11 cellular contexts compared by ENCODE assay signal in the genomic region with DNA sequence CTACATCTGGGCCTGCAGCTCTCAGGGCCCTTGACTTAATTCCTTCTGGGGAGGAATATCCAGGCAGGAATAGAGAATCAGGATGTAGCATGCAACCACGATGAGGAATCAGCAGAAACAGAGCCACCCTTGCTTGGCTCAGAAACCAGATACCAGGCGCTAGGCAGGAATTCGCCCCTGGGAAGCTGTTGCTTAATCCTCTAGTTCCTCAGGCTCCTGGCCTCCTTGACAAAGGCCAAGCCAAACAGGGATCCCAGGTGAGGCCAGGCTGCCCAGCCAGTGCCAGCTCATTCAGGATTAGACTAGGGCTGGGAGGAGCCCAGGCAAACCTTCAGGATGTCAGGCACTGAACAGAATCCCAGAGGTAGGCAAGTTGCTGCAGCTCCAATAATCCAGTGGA. TPM values are rescaled to one million over a fixed set of nuclear protein-coding genes. Genes with fewer than 3 reads are reported as not detected.
A peak's percentile ranks its signal among the peaks of the same experiment; 100 is the strongest.
DNase-seq lines count a peak whose midpoint lies in the region; ATAC-seq, FAIRE-seq and TF ChIP-seq lines count a peak whose summit lies in the region.
"Had no signal": no experiment of that assay in that cellular context is flagged by ENCODE, and none has a peak within 500 bp of the region (broad histone marks: within the 10 kb centered on the region; RNA-seq: fewer than 3 reads in every experiment).

No MANE protein-coding gene starts in this region.

- H4K8ac ChIP-seq in H1 (ENCODE audit: extremely low read depth, insufficient read depth, low read length) (no peak overlapping the region), mesenchymal stem cell (ENCODE audit: low read length) (peak overlapping the region; percentile 29)

- H3K4me1 Mint-ChIP-seq in naive thymus-derived CD4-positive, alpha-beta T cell: peaks cover 0 to 17% (median 12%) of the 10 kb centered on the region in 7 donors

- H3K36me3 Mint-ChIP-seq in naive thymus-derived CD4-positive, alpha-beta T cell: peaks cover 0 to 2% (median 0%) of the 10 kb centered on the region in 5 donors
- H3K36me3 Mint-ChIP-seq: brain; CD4-positive, alpha-beta memory T cell had no signal

- no peak for TF ChIP-seq RAD21 in H1 (IDR thresholded peaks at IDR 0.05 in 1 of 2, conservative IDR thresholded peaks at IDR 0.05 in 1 of 2; ENCODE audit: low read depth in 2 of 2, low read length in 2 of 2)

- H3K27me3 Mint-ChIP-seq in naive thymus-derived CD4-positive, alpha-beta T cell: peaks cover 0 to 2% (median 0%) of the 10 kb centered on the region in 5 donors
- H3K27me3 Mint-ChIP-seq: activated B cell treated with CpG ODN at 0.5 μM for 24 hours; CD4-positive, alpha-beta memory T cell had no signal

- no peaks in the 10 kb centered on the region for H3K9me2 ChIP-seq in MM.1S (replicated peaks; ENCODE audit: insufficient read depth, low read length)

- no peak overlapping the region for H2BK20ac ChIP-seq in H1 (ENCODE audit: low read length)

- H2BK5ac ChIP-seq in H1 (ENCODE audit: low read depth, low read length) (no peak overlapping the region; the same call in 1 of the 2 replicates), mesenchymal stem cell (ENCODE audit: low read depth, low read length, poor library complexity, severe bottlenecking) (no peak overlapping the region)

- no peak overlapping the region for H3K14ac ChIP-seq in H1 (ENCODE audit: insufficient read length)
- H3K14ac ChIP-seq in mesenchymal stem cell (ENCODE audit: low read length in 2 of 2): no peak overlapping the region

- peak overlapping the region; percentile 4; the same call in 1 of the 2 replicates for H2BK15ac ChIP-seq in H1 (ENCODE audit: low read length)
- H2BK15ac ChIP-seq in mesenchymal stem cell (ENCODE audit: low read depth, poor library complexity, severe bottlenecking): no peak overlapping the region

- H4K91ac ChIP-seq in H1 (replicated peaks; ENCODE audit: insufficient read length, low read length) (no peak overlapping the region), mesenchymal stem cell (ENCODE audit: low read length) (peak overlapping the region; percentile 52)

- CTCF ChIA-PET in AG04449 (lab: Yijun Ruan, JAX): interaction anchor here (0.8 to 2.7 kb wide), 7 partner anchors 10 to 58 kb away, joined by 3 to 7 read pairs (median 3); no protein-coding TSS in a partner anchor
- CTCF ChIA-PET in H1 (lab: Charles Lee; ENCODE audit: partially characterized antibody): interaction anchor here (0.8 to 1.8 kb wide), 5 partner anchors 10 to 112 kb away, joined by 3 to 5 read pairs (median 4); no protein-coding TSS in a partner anchor
- CTCF ChIA-PET in naive thymus-derived CD4-positive, alpha-beta T cell (lab: Charles Lee): no interaction called here

- TF ChIP-seq POLR2A in H1 (IDR thresholded peaks at IDR 0.05; ENCODE audit: control extremely low read depth in 1 of 2, low read depth in 2 of 2, low read length in 2 of 2): no peak

- H3K79me2 ChIP-seq in H1 (ENCODE audit: control insufficient read depth in 1 of 2, insufficient read depth in 2 of 2, low read length in 2 of 2) (no peaks in the 10 kb centered on the region), MM.1S (ENCODE audit: low read length) (no peaks in the 10 kb centered on the region)

- no peak for TF ChIP-seq EP300 in H1 (IDR thresholded peaks at IDR 0.05; ENCODE audit: borderline replicate concordance in 1 of 2, low read depth in 2 of 2, low read length in 2 of 2)

- H2AFZ ChIP-seq in H1 (ENCODE audit: low read length): 0 out of 2 replicates have a peak overlapping the region, but pooled peaks have one; percentile 2
- no peak overlapping the region for H2AFZ ChIP-seq in mesenchymal stem cell (ENCODE audit: low read depth, low read length)
- no peak overlapping the region for H2AFZ ChIP-seq in MM.1S (ENCODE audit: low read length)

- H3K27ac Mint-ChIP-seq in naive thymus-derived CD4-positive, alpha-beta T cell: peak overlapping the region in 1 of 9 donors; percentile 60
- H3K27ac Mint-ChIP-seq: activated B cell treated with CpG ODN at 0.5 μM for 24 hours had no signal

- no peak for ATAC-seq in naive thymus-derived CD4-positive, alpha-beta T cell
- ATAC-seq in GM21528 (IDR thresholded peaks at IDR 0.05; ENCODE audit: low FRiP score, unreplicated experiment): no peak

- 82% methylated on average over 3 of the region's 3 CpGs; no CpG with 5 or more reads in 1 of the 2 experiments for WGBS in H1 (ENCODE audit: extremely low coverage in 1 of 2, insufficient coverage in 1 of 2, insufficient read length in 1 of 2, insufficient replicate concordance in 2 of 2, low coverage in 1 of 2, low lambda C conversion rate in 2 of 2, missing lambda C conversion rate in 1 of 2), 2 experiments
- WGBS in mesenchymal stem cell: 56% methylated on average over 3 of the region's 3 CpGs

- H3K23me2 ChIP-seq in H1 (ENCODE audit: low read depth, low read length): peaks cover 3% of the 10 kb centered on the region

- FAIRE-seq in H1 (lab: Jason Lieb, UNC): no peak

- POLR2A ChIA-PET in AG04449 (lab: Yijun Ruan, JAX) (interaction anchor here (1.8 kb wide), 1 partner anchor 66 kb away, joined by 5 read pairs; no protein-coding TSS in a partner anchor), H1 (lab: Charles Lee; ENCODE audit: partially characterized antibody) (interaction anchor here (1.1 kb wide), 1 partner anchor 46 kb away, joined by 3 read pairs; no protein-coding TSS in a partner anchor)
- POLR2A ChIA-PET in naive thymus-derived CD4-positive, alpha-beta T cell (lab: Charles Lee): interaction anchor here (0.6 to 2.0 kb wide), 4 partner anchors 8 to 55 kb away, joined by 3 to 7 read pairs (median 3); no protein-coding TSS in a partner anchor

- H3K79me1 ChIP-seq in H1 (ENCODE audit: low read depth, low read length) (no peaks in the 10 kb centered on the region), mesenchymal stem cell (replicated peaks; ENCODE audit: low read length, poor library complexity, severe bottlenecking) (no peaks in the 10 kb centered on the region)

- H3K4me3 ChIP-seq in AG04449 (ENCODE audit: low read depth, low read length): no peak overlapping the region
- H3K4me3 ChIP-seq in H1 (ENCODE audit: extremely low read depth in 1 of 4, insufficient read depth in 2 of 4, low read depth in 3 of 4, low read length in 4 of 4): no peak overlapping the region
- H3K4me3 ChIP-seq in mesenchymal stem cell (ENCODE audit: insufficient read depth in 1 of 2, low read depth in 1 of 2, low read length in 2 of 2): peak overlapping the region in 1 of 2 experiments; percentile 30
- H3K4me3 ChIP-seq in naive thymus-derived CD4-positive, alpha-beta T cell (ENCODE audit: low read length): no peak overlapping the region
- no peak overlapping the region for H3K4me3 ChIP-seq in MM.1S (ENCODE audit: low read length)

- peaks cover 0 to 2% (median 0%) of the 10 kb centered on the region in 11 donors for H3K9me3 Mint-ChIP-seq in naive thymus-derived CD4-positive, alpha-beta T cell
- H3K9me3 Mint-ChIP-seq: activated B cell treated with CpG ODN at 0.5 μM for 24 hours; CD4-positive, alpha-beta memory T cell had no signal

- no peak overlapping the region for H4K5ac ChIP-seq in H1 (ENCODE audit: insufficient read length, low read depth, low read length)

- no peak overlapping the region for H3K56ac ChIP-seq in H1 (replicated peaks; ENCODE audit: insufficient read length, low read depth, low read length)

- H3K9me3 ChIP-seq in H1 (ENCODE audit: insufficient read depth in 2 of 2, low read depth in 1 of 2, low read length in 1 of 2) (no peaks in the 10 kb centered on the region), mesenchymal stem cell (ENCODE audit: control insufficient read depth, low read length) (peaks cover 13% of the 10 kb centered on the region), MM.1S (replicated peaks; ENCODE audit: insufficient read depth, low read length) (no peaks in the 10 kb centered on the region)
- no peaks in the 10 kb centered on the region for H3K9me3 ChIP-seq in naive thymus-derived CD4-positive, alpha-beta T cell (ENCODE audit: control insufficient read depth in 2 of 3, low read length in 3 of 3)

- H4K20me1 ChIP-seq in H1 (replicated peaks in 1 of 2; ENCODE audit: control insufficient read depth in 1 of 2, insufficient read depth in 2 of 2, low read length in 2 of 2): no peaks in the 10 kb centered on the region
- H4K20me1 ChIP-seq in MM.1S (ENCODE audit: insufficient read depth, low read length): no peaks in the 10 kb centered on the region

- peak overlapping the region; percentile 6; the same call in 1 of the 2 replicates for H2BK12ac ChIP-seq in H1 (ENCODE audit: low read depth, low read length)
- peak overlapping the region in 1 of 2 experiments; percentile 4 for H2BK12ac ChIP-seq in mesenchymal stem cell (ENCODE audit: low read length in 2 of 2)

- H3K18ac ChIP-seq in H1 (ENCODE audit: extremely low read depth, low read length): peak overlapping the region; percentile 42; the same call in 1 of the 2 replicates
- peak overlapping the region in 1 of 2 experiments; percentile 46 for H3K18ac ChIP-seq in mesenchymal stem cell (ENCODE audit: low read depth in 1 of 2, low read length in 2 of 2)

- H2BK120ac ChIP-seq in H1 (replicated peaks; ENCODE audit: low read depth, low read length) (no peak overlapping the region), mesenchymal stem cell (ENCODE audit: low read depth, low read length) (no peak overlapping the region)

- H3F3A ChIP-seq in MM.1S (ENCODE audit: insufficient read depth, low read length): no peaks in the 10 kb centered on the region

- DNase-seq in AG04449 (ENCODE audit: low read depth, low spot score): peak; percentile 24
- DNase-seq in M059J (ENCODE audit: low read depth): peak; percentile 90
- DNase-seq in H1 (ENCODE audit: low read depth in 1 of 2, low spot score in 2 of 2): no peak
- peak; percentile 50 for DNase-seq in mesenchymal stem cell
- DNase-seq in naive thymus-derived CD4-positive, alpha-beta T cell: no peak
- DNase-seq in MM.1S: no peak
- DNase-seq in activated CD4-positive, CD25-positive, alpha-beta regulatory T cell (lab: John Stamatoyannopoulos, UW): no peak
- DNase-seq: activated B cell treated with CpG ODN at 0.5 μM for 24 hours; CD4-positive, alpha-beta memory T cell had no signal

- H3K4me1 ChIP-seq in H1 (replicated peaks in 1 of 4; ENCODE audit: control insufficient read depth in 3 of 4, insufficient read depth in 4 of 4, low read length in 3 of 4): peaks cover 2 to 19% (median 14%) of the 10 kb centered on the region in 4 experiments; a peak in 6 of 7 replicates
- H3K4me1 ChIP-seq in mesenchymal stem cell (ENCODE audit: control insufficient read depth, insufficient read depth, low read depth, low read length): peaks cover 9% of the 10 kb centered on the region
- no peaks in the 10 kb centered on the region for H3K4me1 ChIP-seq in naive thymus-derived CD4-positive, alpha-beta T cell (ENCODE audit: control insufficient read depth in 2 of 2, insufficient read depth in 2 of 2, low read length in 2 of 2)
- H3K4me1 ChIP-seq in MM.1S (ENCODE audit: low read length): peaks cover 10% of the 10 kb centered on the region; the same call in 1 of the 2 replicates

- no peak overlapping the region for H2AK5ac ChIP-seq in H1 (ENCODE audit: low read depth, low read length)
- no peak overlapping the region for H2AK5ac ChIP-seq in mesenchymal stem cell (ENCODE audit: low read length, severe bottlenecking)

- H3K4me3 Mint-ChIP-seq in naive thymus-derived CD4-positive, alpha-beta T cell: no peak overlapping the region
- H3K4me3 Mint-ChIP-seq: activated B cell treated with CpG ODN at 0.5 μM for 24 hours; brain; CD4-positive, alpha-beta memory T cell had no signal

- H3K27me3 ChIP-seq in H1 (replicated peaks in 1 of 4; ENCODE audit: control insufficient read depth in 3 of 4, extremely low read depth in 1 of 4, insufficient read depth in 3 of 4, low read length in 3 of 4): no peaks in the 10 kb centered on the region; a peak in 1 of 7 replicates
- no peaks in the 10 kb centered on the region for H3K27me3 ChIP-seq in mesenchymal stem cell (ENCODE audit: control insufficient read depth in 1 of 2, insufficient read depth in 1 of 2, low read length in 2 of 2)
- no peaks in the 10 kb centered on the region for H3K27me3 ChIP-seq in naive thymus-derived CD4-positive, alpha-beta T cell (ENCODE audit: control insufficient read depth in 2 of 2, insufficient read depth in 2 of 2, low read length in 2 of 2)
- no peaks in the 10 kb centered on the region for H3K27me3 ChIP-seq in MM.1S (replicated peaks; ENCODE audit: insufficient read depth, low read length)

- no peak overlapping the region for H3K9ac ChIP-seq in H1 (replicated peaks in 1 of 4; ENCODE audit: extremely low read depth in 1 of 4, low read depth in 3 of 4, low read length in 3 of 4)
- H3K9ac ChIP-seq in mesenchymal stem cell (ENCODE audit: low read length): peak overlapping the region; percentile 72
- no peak overlapping the region for H3K9ac ChIP-seq in MM.1S (ENCODE audit: low read length)

- no peak overlapping the region for H3K27ac ChIP-seq in H1 (ENCODE audit: low read depth, low read length)
- peak overlapping the region; percentile 9 for H3K27ac ChIP-seq in mesenchymal stem cell (ENCODE audit: low read length, poor library complexity, severe bottlenecking)
- no peak overlapping the region for H3K27ac ChIP-seq in naive thymus-derived CD4-positive, alpha-beta T cell (ENCODE audit: low read depth, low read length)
- H3K27ac ChIP-seq in MM.1S (ENCODE audit: low read length): no peak overlapping the region

- intact Hi-C loops in naive thymus-derived CD4-positive, alpha-beta T cell (cut with micrococcal nuclease): loop anchor here in 1 of 2 donors (5.0 kb wide), 1 partner anchor 46 kb away; the partner anchor contains the start of gene IRF2BP2

- H3K36me3 ChIP-seq in H1 (ENCODE audit: control insufficient read depth in 2 of 4, insufficient read depth in 4 of 4, low read length in 3 of 4): no peaks in the 10 kb centered on the region
- no peaks in the 10 kb centered on the region for H3K36me3 ChIP-seq in mesenchymal stem cell (ENCODE audit: control insufficient read depth in 1 of 2, insufficient read depth in 2 of 2, low read depth in 1 of 2, low read length in 2 of 2)
- no peaks in the 10 kb centered on the region for H3K36me3 ChIP-seq in naive thymus-derived CD4-positive, alpha-beta T cell (ENCODE audit: control insufficient read depth in 2 of 3, insufficient read depth in 3 of 3, low read length in 3 of 3)
- no peaks in the 10 kb centered on the region for H3K36me3 ChIP-seq in MM.1S (replicated peaks; ENCODE audit: insufficient read depth, low read length)

- H3K4ac ChIP-seq in H1 (replicated peaks; ENCODE audit: insufficient read length, low read depth, low read length) (no peak overlapping the region), mesenchymal stem cell (ENCODE audit: low read depth in 1 of 2, low read length in 2 of 2) (no peak overlapping the region)

- H3K23ac ChIP-seq in H1 (ENCODE audit: insufficient read length): no peak overlapping the region
- no peak overlapping the region for H3K23ac ChIP-seq in mesenchymal stem cell (ENCODE audit: low read length in 2 of 2)

- TF ChIP-seq CTCF in AG04449 (IDR thresholded peaks at IDR 0.05; ENCODE audit: insufficient read depth, low read length, missing control alignments) (no peak), H1 (IDR thresholded peaks at IDR 0.05; ENCODE audit: control extremely low read depth in 1 of 3, insufficient read depth in 1 of 3, low read depth in 1 of 3, low read length in 3 of 3) (no peak), MM.1S (IDR thresholded peaks at IDR 0.05; ENCODE audit: low read length) (no peak)

- H3K4me2 ChIP-seq in H1 (ENCODE audit: insufficient read depth in 1 of 2, low read depth in 2 of 2, low read length in 2 of 2) (no peak overlapping the region), mesenchymal stem cell (ENCODE audit: low read length, poor library complexity, severe bottlenecking) (no peak overlapping the region), MM.1S (ENCODE audit: low read depth, low read length) (no peak overlapping the region)

RNA-seq across cellular contexts. Expression of gene IRF2BP2, which starts 48.2 kb away (rescaled TPM):
- 49.0 and 84.1 TPM in 2 replicates for total RNA-seq in M059J (2014; rRNA removed; shearing (Covaris generic))
- total RNA-seq in H1 (2021; fragmentation: NEBNext Ultra II Directional; extraction: Animal tissue kit (Norgen Biotek cat#: 25700)): 67.5 and 68.9 TPM in 2 replicates
- polyA plus RNA-seq in H1 (2011; rRNA removed): 24.9 and 36.0 TPM in 2 replicates
- 14.9 TPM for polyA plus RNA-seq in H1 (2011; cell fraction: cytosol; rRNA removed)
- polyA plus RNA-seq in H1 (2011; cell fraction: nucleus; rRNA removed): 108 TPM
- 22.9 to 44.8 TPM (median 38.6 TPM) in 4 replicates for polyA plus RNA-seq in H1 (2012, experiment 1 of 2)
- polyA plus RNA-seq in H1 (2012, experiment 2 of 2): 26.3 TPM
- polyA plus RNA-seq in H1 (2013, experiment 1 of 2): 31.8 TPM
- 31.3 TPM for polyA plus RNA-seq in H1 (2013, experiment 2 of 2)
- polyA minus RNA-seq in H1 (2011; rRNA and poly(A)+ RNA removed): 22.1 and 38.7 TPM in 2 replicates
- 41.8 TPM for polyA minus RNA-seq in H1 (2011; cell fraction: cytosol; rRNA and poly(A)+ RNA removed)
- polyA minus RNA-seq in H1 (2011; cell fraction: nucleus; rRNA and poly(A)+ RNA removed): 37.3 TPM
- polyA plus RNA-seq in mesenchymal stem cell (2013, experiment 1 of 2): 98.6 TPM
- 94.7 TPM for polyA plus RNA-seq in mesenchymal stem cell (2013, experiment 2 of 2)
- total RNA-seq in naive thymus-derived CD4-positive, alpha-beta T cell: 100 to 1,000 TPM; 150 to 413 (median 173) TPM
- polyA plus RNA-seq in naive thymus-derived CD4-positive, alpha-beta T cell: 10 to 100 TPM; 28.7 to 35.6 TPM

Comparison
In these comparisons a context has a peak if more than half of its experiments do, and no peak if none do; other contexts are left out.
1. DNase-seq: peak in AG04449 (single experiment), M059J (single experiment) and mesenchymal stem cell (single experiment); none in H1 (0 of 2), naive thymus-derived CD4-positive, alpha-beta T cell (0 of 9), MM.1S (single experiment) and activated CD4-positive, CD25-positive, alpha-beta regulatory T cell (0 of 4).